ENCODE assay signal across 8 cellular contexts in genomic region chr1:156705918-156706646, GRCh38. TPM values are rescaled to one million over a fixed set of nuclear protein-coding genes. Genes with fewer than 3 reads are reported as not detected.
A peak's percentile ranks its signal among the peaks of the same experiment; 100 is the strongest.
DNase-seq lines count a peak whose midpoint lies in the region; ATAC-seq, FAIRE-seq and TF ChIP-seq lines count a peak whose summit lies in the region.

No MANE protein-coding gene starts in this region.

- FAIRE-seq in G401.6 (lab: Jason Lieb, UNC) = peak; percentile 94

- H3K4me1 ChIP-seq in left lung = peaks cover 19 to 28% of the 10 kb centered on the region in 2 donors

- TF ChIP-seq CTCF in left lung (IDR thresholded peaks at IDR 0.05) = peak; percentile 61 to 79

- H3K4me3 ChIP-seq in left lung = peak overlapping the region; percentile 27 to 31

- peaks cover 22 to 72% of the 10 kb centered on the region in 2 donors for H3K27me3 ChIP-seq in left lung

- intact Hi-C loops in left lung (cut with DNase I) = no loop called here

- no peaks in the 10 kb centered on the region for H3K36me3 ChIP-seq in left lung

- DNase-seq in NCI-H146 (lab: John Stamatoyannopoulos, UW) = peak; percentile 51
- peak; percentile 76 for DNase-seq in activated CD4-positive, CD25-positive, alpha-beta regulatory T cell treated with anti-CD3 and anti-CD28 coated beads, Interleukin-2, amount 50 U/mL, for 72 hours
- peak; percentile 64 for DNase-seq in central memory CD4-positive, alpha-beta T cell
- DNase-seq in left lung = peak in 1 of 2 donors; percentile 59
- DNase-seq in stimulated activated CD4-positive, alpha-beta T cell treated with anti-CD3 and anti-CD28 coated beads, Interleukin-2, amount 100 ng/mL, for 48 hours = peak; percentile 77 to 79

- no peaks in the 10 kb centered on the region for H3K9me3 ChIP-seq in left lung

- H3K27ac ChIP-seq in left lung = peak overlapping the region in 1 of 2 donors; percentile 68

- peak; percentile 75 for ATAC-seq in left lung
- ATAC-seq in GM21619 (IDR thresholded peaks at IDR 0.05; ENCODE audit: unreplicated experiment) = no peak
- no peak for ATAC-seq in HG03342 (IDR thresholded peaks at IDR 0.05; ENCODE audit: unreplicated experiment)

RNA-seq across cellular contexts. Expression of gene CRABP2, which starts 0.7 kb away (rescaled TPM):
- total RNA-seq in left lung = 10 to 100 TPM in 1 of 2 donors, 1 to 10 TPM in 1; 2.7 to 23.3 TPM

RNA-seq across cellular contexts. Expression of gene METTL25B, which starts 22.2 kb away (rescaled TPM):
- 10 to 100 TPM; 30.6 to 35.3 TPM for total RNA-seq in left lung

RNA-seq across cellular contexts. Expression of gene ISG20L2, which starts 22.5 kb away (rescaled TPM):
- total RNA-seq in left lung = 10 to 100 TPM; 18.3 to 30.8 TPM

RNA-seq across cellular contexts. Expression of gene NES, which starts 28.9 kb away (rescaled TPM):
- total RNA-seq in left lung = 10 to 100 TPM; 56.9 to 58.5 TPM

RNA-seq across cellular contexts. Expression of gene MRPL24, which starts 34.8 kb away (rescaled TPM):
- 10 to 100 TPM; 42.8 to 62.2 TPM for total RNA-seq in left lung
